In genomic region chr22:21744907-21745306, GRCh38 we compare ENCODE assay signal across 8 cellular contexts. TPM values are rescaled to one million over a fixed set of nuclear protein-coding genes. Genes with fewer than 3 reads are reported as not detected.
DNase-seq lines count a peak whose midpoint lies in the region; ATAC-seq and TF ChIP-seq lines count a peak whose summit lies in the region.
"Not testable (repeated sequence)": the region's sequence is repeated elsewhere in the genome, so short reads cannot be mapped to it uniquely, and the experiment has no call there.

No MANE protein-coding gene starts in this region.

- H2BK20ac ChIP-seq in IMR-90 (ENCODE audit: low read depth, low read length), result not testable (repeated sequence)

- H3K14ac ChIP-seq in IMR-90 (replicated peaks; ENCODE audit: low read depth, low read length), result not testable (repeated sequence)

- not testable (repeated sequence) for TF ChIP-seq CTCF in IMR-90 (conservative IDR thresholded peaks at IDR 0.05; ENCODE audit: low read depth, low read length); brain microvascular endothelial cell (IDR thresholded peaks at IDR 0.05; ENCODE audit: low read depth, low read length, missing control alignments); choroid plexus epithelial cell (conservative IDR thresholded peaks at IDR 0.05; ENCODE audit: low read depth, low read length); fibroblast of the aortic adventitia (IDR thresholded peaks at IDR 0.05; ENCODE audit: insufficient read depth, low read length)

- not testable (repeated sequence) for H3K4me2 ChIP-seq in IMR-90 (ENCODE audit: low read depth, low read length)

- intact Hi-C loops in IMR-90 (cut with micrococcal nuclease), result not testable (repeated sequence)

- H2BK120ac ChIP-seq in IMR-90 (ENCODE audit: low read depth, low read length), result not testable (repeated sequence)

- not testable (repeated sequence) for H3K36me3 ChIP-seq in IMR-90 (ENCODE audit: control insufficient read depth, insufficient read depth, low read length); MG63; brain microvascular endothelial cell (replicated peaks)

- WGBS in IMR-90 (ENCODE audit: extremely low coverage in 2 of 2, insufficient read length in 1 of 2), 2 experiments, result 64% methylated on average over 3 of the region's 7 CpGs; no CpG with 5 or more reads in 1 of the 2 experiments

- not testable (repeated sequence) for H3K4me1 ChIP-seq in IMR-90 (ENCODE audit: control insufficient read depth, insufficient read depth, low read length)

- H3K9ac ChIP-seq in IMR-90 (ENCODE audit: low read depth, low read length), result not testable (repeated sequence)

- dilution Hi-C loops in IMR-90 (cut with HindIII; ENCODE audit: low sequenced_read_pairs, unreplicated experiment), result not testable (repeated sequence)

- not testable (repeated sequence) for BruUV-seq in IMR-90 (replicated peaks; lab: Mats Ljungman, UMichigan)

- H3K18ac ChIP-seq in IMR-90 (ENCODE audit: low read depth, low read length), result not testable (repeated sequence)

- H3K56ac ChIP-seq in IMR-90 (ENCODE audit: extremely low read depth, insufficient read depth, low read length), result not testable (repeated sequence)

- DNase-seq in Daoy (ENCODE audit: low read depth), result peak; percentile 47
- peak; percentile 11 for DNase-seq in IMR-90
- DNase-seq in MG63, result peak; percentile 14
- DNase-seq in RPMI7951 (ENCODE audit: low read depth), result peak; percentile 7
- not testable (repeated sequence) for DNase-seq in brain microvascular endothelial cell
- DNase-seq in choroid plexus epithelial cell (ENCODE audit: low read depth), result peak; percentile 36
- peak; percentile 16 for DNase-seq in fibroblast of the aortic adventitia (ENCODE audit: low read depth)
- DNase-seq in renal cortical epithelial cell (ENCODE audit: low read depth), result peak; percentile 10

- in situ Hi-C loops in IMR-90 (cut with MboI; ENCODE audit: low sequenced_read_pairs); brain microvascular endothelial cell (cut with HindIII; ENCODE audit: low pct_ligation_motif_present, low sequenced_read_pairs): not testable (repeated sequence)

- H3K4ac ChIP-seq in IMR-90 (ENCODE audit: low read depth, low read length), result not testable (repeated sequence)

- H2BK15ac ChIP-seq in IMR-90 (ENCODE audit: low read depth, low read length), result not testable (repeated sequence)

- not testable (repeated sequence) for H3K27me3 ChIP-seq in IMR-90 (ENCODE audit: control insufficient read depth, insufficient read depth, low read length); MG63; brain microvascular endothelial cell (replicated peaks)

- not testable (repeated sequence) for H2AK9ac ChIP-seq in IMR-90 (replicated peaks; ENCODE audit: low read depth, low read length, poor library complexity)

- not testable (repeated sequence) for H3K27ac ChIP-seq in IMR-90 (ENCODE audit: insufficient read depth, low read length)
- peak overlapping the region; percentile 59 for H3K27ac ChIP-seq in brain microvascular endothelial cell

- not testable (repeated sequence) for H3K9me1 ChIP-seq in IMR-90 (ENCODE audit: insufficient read depth, low read length)

- H3K4me3 ChIP-seq in IMR-90 (ENCODE audit: insufficient read depth, low read depth, low read length); MG63; brain microvascular endothelial cell (ENCODE audit: low read depth, low read length); choroid plexus epithelial cell (ENCODE audit: low read depth, low read length); fibroblast of the aortic adventitia (ENCODE audit: low read depth, low read length): not testable (repeated sequence)

- H3K23ac ChIP-seq in IMR-90 (ENCODE audit: low read depth, low read length), result not testable (repeated sequence)

- H3K9me3 ChIP-seq in IMR-90 (ENCODE audit: control insufficient read depth, insufficient read depth, low read length); MG63: not testable (repeated sequence)

- not testable (repeated sequence) for H2BK5ac ChIP-seq in IMR-90 (ENCODE audit: low read depth, low read length, poor library complexity, severe bottlenecking)

- not testable (repeated sequence) for H3K79me1 ChIP-seq in IMR-90 (ENCODE audit: low read depth in 1 of 2, low read length in 2 of 2)

- not testable (repeated sequence) for H2AK5ac ChIP-seq in IMR-90 (ENCODE audit: low read depth, low read length)

- not testable (repeated sequence) for TF ChIP-seq POLR2A in IMR-90 (IDR thresholded peaks at IDR 0.05; ENCODE audit: low read depth, low read length)

- CTCF ChIA-PET in IMR-90 (lab: Yijun Ruan, JAX), result not testable (repeated sequence)

- not testable (repeated sequence) for ATAC-seq in IMR-90 (ENCODE audit: low read depth)

- H4K5ac ChIP-seq in IMR-90 (ENCODE audit: low read depth, low read length), result not testable (repeated sequence)

- H4K8ac ChIP-seq in IMR-90 (ENCODE audit: low read depth in 2 of 2, low read length in 2 of 2), result not testable (repeated sequence)

- TF ChIP-seq RAD21 in IMR-90 (IDR thresholded peaks at IDR 0.05; ENCODE audit: low read length), result not testable (repeated sequence)

- POLR2A ChIA-PET in IMR-90 (lab: Charles Lee; ENCODE audit: unreplicated experiment), result not testable (repeated sequence)

- not testable (repeated sequence) for H4K91ac ChIP-seq in IMR-90 (ENCODE audit: insufficient read depth, low read depth, low read length)

- H2AFZ ChIP-seq in IMR-90 (replicated peaks; ENCODE audit: low read length, poor library complexity), result not testable (repeated sequence)

- H4K20me1 ChIP-seq in IMR-90 (ENCODE audit: insufficient read depth, low read length), result not testable (repeated sequence)

TF ChIP-seq in IMR-90, 13 proteins besides CTCF, POLR2A, EP300 and RAD21:
- TF ChIP-seq CEBPB (IDR thresholded peaks at IDR 0.05; ENCODE audit: low read depth, low read length), result peak; percentile 69

RNA-seq across cellular contexts. Expression of gene YPEL1, which starts 9.3 kb away (rescaled TPM):
- total RNA-seq in Daoy (2014; rRNA removed; shearing (Covaris generic)), result 0.86 and 1.9 TPM in 2 replicates
- total RNA-seq in IMR-90 (2012; rRNA removed) (0.72 and 1.1 TPM in 2 replicates), fibroblast of the aortic adventitia (ENCODE audit: low replicate concordance) (1.3 and 4.4 TPM in 2 replicates), renal cortical epithelial cell (1.0 and 3.0 TPM in 2 replicates)
- polyA plus RNA-seq in IMR-90 (2012; rRNA removed), result 1.2 and 1.3 TPM in 2 replicates
- 1.5 and 2.4 TPM in 2 replicates for polyA plus RNA-seq in IMR-90 (2012; cell fraction: cytosol; rRNA removed)
- polyA plus RNA-seq in IMR-90 (2012; cell fraction: nucleus; rRNA removed; ENCODE audit: low replicate concordance), result 1.5 and 3.2 TPM in 2 replicates
- 0.07 TPM in 1 of 2 replicates, not detected in the other for total RNA-seq in MG63 (2014; rRNA removed; shearing (Covaris generic); ENCODE audit: low replicate concordance)
- 1.1 and 1.8 TPM in 2 replicates for total RNA-seq in RPMI7951 (2014; rRNA removed; shearing (Covaris generic))
